Comparison of ENCODE assay signal across 1 cellular context in genomic region chr19:23795462-23795861, GRCh38.
TF ChIP-seq lines count a peak whose summit lies in the region.

No MANE protein-coding gene starts in this region.

TF ChIP-seq in GM23338, 12 proteins besides CTCF, POLR2A, EP300 and RAD21 (continued from another document):
- TF ChIP-seq REST (IDR thresholded peaks at IDR 0.05; ENCODE audit: unreplicated experiment) = no peak
